ENCODE assay signal across 8 cellular contexts in genomic region chr19:16198363-16198636, GRCh38. TPM values are rescaled to one million over a fixed set of nuclear protein-coding genes. Genes with fewer than 3 reads are reported as not detected.
A peak's percentile ranks its signal among the peaks of the same experiment; 100 is the strongest.
DNase-seq lines count a peak whose midpoint lies in the region; ATAC-seq, FAIRE-seq and TF ChIP-seq lines count a peak whose summit lies in the region.

No MANE protein-coding gene starts in this region.

- H3K4me3 ChIP-seq in HL-60 (replicated peaks; ENCODE audit: insufficient read depth, low read length) (peak overlapping the region; percentile 99), mucosa of descending colon (peak overlapping the region; percentile 84)

- intact Hi-C loops in mucosa of descending colon (cut with DNase I, micrococcal nuclease), result no loop called here

- no peak for TF ChIP-seq CTCF in HL-60 (IDR thresholded peaks at IDR 0.05; ENCODE audit: insufficient read depth, low read length)
- no peak for TF ChIP-seq CTCF in mucosa of descending colon (IDR thresholded peaks at IDR 0.05)

- no peaks in the 10 kb centered on the region for H3K36me3 ChIP-seq in mucosa of descending colon (ENCODE audit: low read depth)

- H3K27me3 ChIP-seq in HL-60 (ENCODE audit: insufficient read depth, poor library complexity, severe bottlenecking), result no peaks in the 10 kb centered on the region

- in situ Hi-C loops in Caki2 (cut with HindIII; ENCODE audit: low pct_unique_long_range_greater_than_20kb, low sequenced_read_pairs), result no loop called here

- no peak for FAIRE-seq in H54 (lab: Jason Lieb, UNC)

- H3K9me3 ChIP-seq in mucosa of descending colon, result no peaks in the 10 kb centered on the region

- ATAC-seq in mucosa of descending colon, result peak; percentile 24

- H3K27ac ChIP-seq in HL-60 (replicated peaks), result peak overlapping the region; percentile 91
- H3K27ac ChIP-seq in caudate nucleus (ENCODE audit: low read depth, low read length), result peak overlapping the region; percentile 93

- peaks cover 23% of the 10 kb centered on the region for H3K4me1 ChIP-seq in mucosa of descending colon (ENCODE audit: low read depth)

- peak; percentile 19 for DNase-seq in Caki2 (ENCODE audit: low read depth)
- no peak for DNase-seq in HL-60 (ENCODE audit: low read depth in 1 of 2, low spot score in 1 of 2)
- DNase-seq in caudate nucleus (lab: John Stamatoyannopoulos, UW), result no peak
- DNase-seq in mucosa of descending colon, result peak in 2 of 3 donors; percentile 35 to 69
- DNase-seq in AG08396 (ENCODE audit: low spot score), result no peak
- no peak for DNase-seq in NCI-H1694 treated with DMSO at 0.1 percent for 48 hours (lab: John Stamatoyannopoulos, UW)
- DNase-seq in stimulated activated naive CD4-positive, alpha-beta T cell (lab: John Stamatoyannopoulos, UW), result no peak
- no peak for DNase-seq in H54 (ENCODE audit: insufficient read length, low spot score)

- TF ChIP-seq POLR2A in H54 (IDR thresholded peaks at IDR 0.05; ENCODE audit: low read depth, low read length), result no peak

RNA-seq across cellular contexts. Expression of gene AP1M1, which starts 0.6 kb away (rescaled TPM):
- total RNA-seq in Caki2 (2014; rRNA removed; shearing (Covaris generic); ENCODE audit: low replicate concordance), result 80.8 and 81.6 TPM in 2 replicates
- total RNA-seq in mucosa of descending colon, result 10 to 100 TPM; 26.3 to 59.3 (median 33.2) TPM

RNA-seq across cellular contexts. Expression of gene FAM32A, which starts 13.1 kb away (rescaled TPM):
- 140 and 164 TPM in 2 replicates for total RNA-seq in Caki2 (2014; rRNA removed; shearing (Covaris generic); ENCODE audit: low replicate concordance)
- 10 to 100 TPM; 77.1 to 88.3 (median 77.8) TPM for total RNA-seq in mucosa of descending colon

RNA-seq across cellular contexts. Expression of gene CIB3, which starts 25.0 kb away (rescaled TPM):
- total RNA-seq in Caki2 (2014; rRNA removed; shearing (Covaris generic); ENCODE audit: low replicate concordance), result 7.3 TPM in 1 of 2 replicates, not detected in the other
- total RNA-seq in mucosa of descending colon, result not detected

RNA-seq across cellular contexts. Expression of gene HSH2D, which starts 54.8 kb away (rescaled TPM):
- not detected in 2 replicates for total RNA-seq in Caki2 (2014; rRNA removed; shearing (Covaris generic); ENCODE audit: low replicate concordance)
- total RNA-seq in mucosa of descending colon, result 10 to 100 TPM in 2 of 3 donors, 1 to 10 TPM in 1; 8.6 to 23.0 (median 21.5) TPM

Comparison
In these comparisons a context has a peak if more than half of its experiments do, and no peak if none do; other contexts are left out.
1. DNase-seq: peak in Caki2 (single experiment) and mucosa of descending colon (2 of 3); none in HL-60 (0 of 2), caudate nucleus (0 of 61), AG08396 (single experiment), NCI-H1694 treated with DMSO at 0.1 percent for 48 hours (single experiment), stimulated activated naive CD4-positive, alpha-beta T cell (0 of 6) and H54 (single experiment).